Comparison of ENCODE assay signal across 8 cellular contexts in the genomic region with DNA sequence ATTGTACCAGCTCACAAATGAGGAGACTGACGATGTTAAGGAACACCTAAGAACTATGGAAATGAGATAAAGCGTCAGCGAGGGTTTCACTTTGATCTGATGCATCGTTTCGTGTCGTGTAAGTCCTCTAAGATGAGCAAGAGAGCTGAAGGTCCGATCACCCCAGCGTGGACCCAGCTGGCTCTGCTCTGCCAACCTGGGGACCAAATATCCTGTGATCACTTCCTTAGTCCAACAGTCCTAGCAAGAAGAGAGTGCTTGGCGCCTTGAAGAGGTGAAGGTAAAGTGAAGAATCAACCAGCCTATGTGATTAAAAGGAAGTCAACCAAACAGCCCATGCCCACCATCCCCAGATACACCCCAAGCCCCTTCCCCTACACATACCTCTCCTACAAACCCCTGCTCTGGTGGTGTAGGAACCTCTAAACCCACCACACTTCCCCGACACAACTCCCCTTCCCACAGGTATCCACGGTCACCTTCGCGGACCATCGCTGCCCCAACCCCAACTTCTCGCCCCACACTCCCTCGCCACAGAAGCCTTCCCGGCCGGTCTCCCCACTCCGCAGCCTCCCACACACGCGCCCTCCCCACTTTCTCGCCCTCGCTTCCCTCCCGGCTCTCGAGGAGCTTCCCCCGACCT. TPM values are rescaled to one million over a fixed set of nuclear protein-coding genes. Genes with fewer than 3 reads are reported as not detected.
DNase-seq lines count a peak whose midpoint lies in the region; ATAC-seq and TF ChIP-seq lines count a peak whose summit lies in the region.

No MANE protein-coding gene starts in this region.

- peak overlapping the region; percentile 100 for H3K27ac ChIP-seq in foreskin keratinocyte

- peak; percentile 1 for ATAC-seq in foreskin keratinocyte

- DNase-seq in activated CD4-positive, alpha-beta T cell treated with anti-CD3 and anti-CD28 coated beads for 1 hour = peak; percentile 12
- DNase-seq in activated CD4-positive, alpha-beta T cell treated with anti-CD3 and anti-CD28 coated beads, Interleukin-2, amount 50 U/mL, for 1 hour = no peak
- DNase-seq in LNCaP clone FGC (ENCODE audit: low read depth) (no peak), foreskin keratinocyte (peak in 1 of 2 donors; percentile 40), progenitor cell of endocrine pancreas (ENCODE audit: low spot score, unreplicated experiment) (no peak), NCI-H2081 (lab: John Stamatoyannopoulos, UW) (no peak), middle frontal gyrus (ENCODE audit: extremely low spot score, low spot score) (no peak)
- DNase-seq in activated T-cell treated with anti-CD3 and anti-CD28 coated beads, Interleukin-2, amount 50 U/mL, for 48 hours = peak; percentile 63 to 66

- peaks cover 11% of the 10 kb centered on the region for H3K4me1 ChIP-seq in foreskin keratinocyte

- peaks cover 4% of the 10 kb centered on the region for H3K9me3 Mint-ChIP-seq in progenitor cell of endocrine pancreas (ENCODE audit: low read depth)

- peak overlapping the region; percentile 96 for H3K27ac Mint-ChIP-seq in progenitor cell of endocrine pancreas

- peaks cover 3% of the 10 kb centered on the region for H3K27me3 Mint-ChIP-seq in progenitor cell of endocrine pancreas

- no peaks in the 10 kb centered on the region for H3K27me3 ChIP-seq in foreskin keratinocyte

- peaks cover 2% of the 10 kb centered on the region for H3K36me3 Mint-ChIP-seq in progenitor cell of endocrine pancreas (ENCODE audit: insufficient read depth)

- H3K4me3 Mint-ChIP-seq in progenitor cell of endocrine pancreas (ENCODE audit: low read depth) = peak overlapping the region; percentile 97

- peak overlapping the region; percentile 99 for H3K4me3 ChIP-seq in LNCaP clone FGC (ENCODE audit: low read depth, low read length)

- no peak for TF ChIP-seq CTCF in LNCaP clone FGC (IDR thresholded peaks at IDR 0.05; ENCODE audit: control insufficient read depth, extremely low read depth, insufficient read depth)
- TF ChIP-seq CTCF in foreskin keratinocyte (conservative IDR thresholded peaks at IDR 0.05) = no peak
- no peak for TF ChIP-seq CTCF in progenitor cell of endocrine pancreas (IDR thresholded peaks at IDR 0.05; ENCODE audit: unreplicated experiment)

- peaks cover 16% of the 10 kb centered on the region for H3K4me1 Mint-ChIP-seq in progenitor cell of endocrine pancreas (ENCODE audit: low read depth)

RNA-seq across cellular contexts. Expression of a gene that starts 0.7 kb away (rescaled TPM):
- total RNA-seq in foreskin keratinocyte (20.5 and 22.0 TPM in 2 replicates), progenitor cell of endocrine pancreas (30.9 and 31.0 TPM in 2 replicates)
- 8.9 and 9.5 TPM in 2 replicates for polyA plus RNA-seq in foreskin keratinocyte

RNA-seq across cellular contexts. Expression of a gene that starts 26.9 kb away (rescaled TPM):
- total RNA-seq in foreskin keratinocyte (25.8 and 28.4 TPM in 2 replicates), progenitor cell of endocrine pancreas (43.6 and 44.5 TPM in 2 replicates)
- polyA plus RNA-seq in foreskin keratinocyte = 7.2 and 8.4 TPM in 2 replicates

Comparison
In these comparisons a context has a peak if more than half of its experiments do, and no peak if none do; other contexts are left out.
1. DNase-seq: peak in activated CD4-positive, alpha-beta T cell treated with anti-CD3 and anti-CD28 coated beads for 1 hour (single experiment) and activated T-cell treated with anti-CD3 and anti-CD28 coated beads, Interleukin-2, amount 50 U/mL, for 48 hours (2 of 2); none in activated CD4-positive, alpha-beta T cell treated with anti-CD3 and anti-CD28 coated beads, Interleukin-2, amount 50 U/mL, for 1 hour (single experiment), LNCaP clone FGC (single experiment), progenitor cell of endocrine pancreas (single experiment), NCI-H2081 (0 of 2) and middle frontal gyrus (single experiment).